10 cellular contexts compared by ENCODE assay signal in genomic region chr16:1332618-1333148, GRCh38. TPM values are rescaled to one million over a fixed set of nuclear protein-coding genes. Genes with fewer than 3 reads are reported as not detected.
A peak's percentile ranks its signal among the peaks of the same experiment; 100 is the strongest.
DNase-seq lines count a peak whose midpoint lies in the region; ATAC-seq and TF ChIP-seq lines count a peak whose summit lies in the region.
"Had no signal": no experiment of that assay in that cellular context is flagged by ENCODE, and none has a peak within 500 bp of the region (broad histone marks: within the 10 kb centered on the region; RNA-seq: fewer than 3 reads in every experiment).

No MANE protein-coding gene starts in this region.

- H3K27ac ChIP-seq in smooth muscle cell (ENCODE audit: low read depth): no peak overlapping the region

- no peak overlapping the region for H3K9ac ChIP-seq in smooth muscle cell (ENCODE audit: low read depth)

- peaks cover 12% of the 10 kb centered on the region for H3K4me1 ChIP-seq in smooth muscle cell (ENCODE audit: low read depth)

- TF ChIP-seq CTCF in WI38 (IDR thresholded peaks at IDR 0.05; ENCODE audit: low read depth, low read length): no peak
- TF ChIP-seq CTCF in smooth muscle cell (IDR thresholded peaks at IDR 0.05; ENCODE audit: borderline replicate concordance, insufficient read depth, poor library complexity, severe bottlenecking): no peak

- H3K4me2 ChIP-seq in smooth muscle cell: peak overlapping the region; percentile 31

- H3K4me3 ChIP-seq in WI38 (ENCODE audit: low read depth, low read length): peak overlapping the region; percentile 35; the same call in 1 of the 2 replicates
- H3K4me3 ChIP-seq in iPS-18c (ENCODE audit: insufficient read depth, low read depth, low read length): peak overlapping the region; percentile 49; the same call in 1 of the 2 replicates
- H3K4me3 ChIP-seq in smooth muscle cell: peak overlapping the region; percentile 15

- no peaks in the 10 kb centered on the region for H4K20me1 ChIP-seq in smooth muscle cell (ENCODE audit: low read depth)

- H3K9me3 ChIP-seq in iPS-18c (ENCODE audit: control insufficient read depth, insufficient read depth, low read length) (peaks cover 2% of the 10 kb centered on the region), smooth muscle cell (replicated peaks; ENCODE audit: low read depth) (no peaks in the 10 kb centered on the region)

- no peak for ATAC-seq in GM21515 (IDR thresholded peaks at IDR 0.05; ENCODE audit: unreplicated experiment)

- H2AFZ ChIP-seq in smooth muscle cell (ENCODE audit: low read depth): no peak overlapping the region

- peaks cover 70% of the 10 kb centered on the region for H3K27me3 ChIP-seq in smooth muscle cell (ENCODE audit: low read depth)

- H3F3A ChIP-seq in smooth muscle cell (ENCODE audit: low read depth): no peaks in the 10 kb centered on the region

- WGBS in smooth muscle cell (ENCODE audit: low lambda C conversion rate): 13% methylated on average over 25 of the region's 26 CpGs

- H3K36me3 ChIP-seq in smooth muscle cell (ENCODE audit: low read depth): no peaks in the 10 kb centered on the region

- DNase-seq in DMS53 (lab: John Stamatoyannopoulos, UW): peak; percentile 72
- DNase-seq in DMS53 treated with DMSO at 0.1 percent for 48 hours (lab: John Stamatoyannopoulos, UW; ENCODE audit: unreplicated experiment): no peak
- no peak for DNase-seq in smooth muscle cell (lab: John Stamatoyannopoulos, UW; ENCODE audit: unreplicated experiment)
- no peak for DNase-seq in SW480 (ENCODE audit: low spot score)
- DNase-seq in activated CD8-positive, alpha-beta memory T cell treated with anti-CD3 and anti-CD28 coated beads for 24 hours: no peak
- DNase-seq: Karpas-422, NCI-H524 had no signal

- H3K79me2 ChIP-seq in smooth muscle cell (ENCODE audit: low read depth): no peaks in the 10 kb centered on the region

RNA-seq across cellular contexts. Expression of gene BAIAP3, which starts 0.8 kb away (rescaled TPM):
- 0.31 TPM in 1 of 2 replicates, not detected in the other for total RNA-seq in smooth muscle cell
- 0.34 and 0.51 TPM in 2 replicates for polyA plus RNA-seq in smooth muscle cell

RNA-seq across cellular contexts. Expression of gene TSR3, which starts 19.0 kb away (rescaled TPM):
- total RNA-seq in smooth muscle cell: 54.9 and 55.2 TPM in 2 replicates
- 142 TPM in 2 replicates for polyA plus RNA-seq in smooth muscle cell

RNA-seq across cellular contexts. Expression of gene GNPTG, which starts 19.0 kb away (rescaled TPM):
- 28.0 and 34.4 TPM in 2 replicates for total RNA-seq in smooth muscle cell
- polyA plus RNA-seq in smooth muscle cell: 73.3 and 79.2 TPM in 2 replicates

RNA-seq across cellular contexts. Expression of gene UBE2I, which starts 23.2 kb away (rescaled TPM):
- total RNA-seq in smooth muscle cell: 51.5 and 95.9 TPM in 2 replicates
- polyA plus RNA-seq in smooth muscle cell: 169 and 180 TPM in 2 replicates
